8 cellular contexts compared by ENCODE assay signal in genomic region chr9:4983541-4984165, GRCh38. TPM values are rescaled to one million over a fixed set of nuclear protein-coding genes. Genes with fewer than 3 reads are reported as not detected.
DNase-seq lines count a peak whose midpoint lies in the region; ATAC-seq, FAIRE-seq and TF ChIP-seq lines count a peak whose summit lies in the region.

No MANE protein-coding gene starts in this region.

- no peak overlapping the region for H3K56ac ChIP-seq in H1 (replicated peaks; ENCODE audit: insufficient read length, low read depth, low read length)

- H2BK15ac ChIP-seq in H1 (ENCODE audit: low read length) = no peak overlapping the region

- H3K4me2 ChIP-seq in OCI-LY1 (ENCODE audit: low read length) (peak overlapping the region; percentile 92), H1 (ENCODE audit: insufficient read depth in 1 of 2, low read depth in 2 of 2, low read length in 2 of 2) (peak overlapping the region; percentile 62 to 99), trophoblast cell (ENCODE audit: low read length) (peak overlapping the region; percentile 61)

- H3K9me3 ChIP-seq in OCI-LY1 (ENCODE audit: low read length) (no peaks in the 10 kb centered on the region), H1 (ENCODE audit: insufficient read depth in 2 of 2, low read depth in 1 of 2, low read length in 1 of 2) (no peaks in the 10 kb centered on the region), trophoblast cell (ENCODE audit: insufficient read depth, low read depth, low read length) (no peaks in the 10 kb centered on the region)

- H3K27ac ChIP-seq in OCI-LY1 (ENCODE audit: low read depth, low read length, poor library complexity, severe bottlenecking) (no peak overlapping the region), H1 (ENCODE audit: low read depth, low read length) (no peak overlapping the region), trophoblast cell (ENCODE audit: low read depth, low read length) (no peak overlapping the region)

- DNase-seq in GM12864 (ENCODE audit: low read depth) = no peak
- DNase-seq in H1 (ENCODE audit: low read depth in 1 of 2, low spot score in 2 of 2) = no peak
- DNase-seq in trophoblast cell = peak; percentile 19 to 58
- no peak for DNase-seq in NCI-H526 treated with DMSO at 0.1 percent for 48 hours (lab: John Stamatoyannopoulos, UW)
- no peak for DNase-seq in AG20443 (ENCODE audit: low spot score)
- DNase-seq in stimulated activated naive CD4-positive, alpha-beta T cell (lab: John Stamatoyannopoulos, UW) = no peak

- H4K20me1 ChIP-seq in OCI-LY1 (ENCODE audit: insufficient read depth, low read length) = no peaks in the 10 kb centered on the region
- no peaks in the 10 kb centered on the region for H4K20me1 ChIP-seq in H1 (replicated peaks in 1 of 2; ENCODE audit: control insufficient read depth in 1 of 2, insufficient read depth in 2 of 2, low read length in 2 of 2)

- peaks cover 12% of the 10 kb centered on the region; the same call in 1 of the 2 replicates for H3K23me2 ChIP-seq in H1 (ENCODE audit: low read depth, low read length)

- H3K79me2 ChIP-seq in OCI-LY1 (ENCODE audit: insufficient read depth, low read length) = no peaks in the 10 kb centered on the region
- no peaks in the 10 kb centered on the region for H3K79me2 ChIP-seq in H1 (ENCODE audit: control insufficient read depth in 1 of 2, insufficient read depth in 2 of 2, low read length in 2 of 2)
- peaks cover 8% of the 10 kb centered on the region for H3K79me2 ChIP-seq in trophoblast cell (ENCODE audit: control insufficient read depth, insufficient read depth, low read length, poor library complexity)

- 78% methylated on average over 5 of the region's 5 CpGs; no CpG with 5 or more reads in 1 of the 2 experiments for WGBS in H1 (ENCODE audit: extremely low coverage in 1 of 2, insufficient coverage in 1 of 2, insufficient read length in 1 of 2, insufficient replicate concordance in 2 of 2, low coverage in 1 of 2, low lambda C conversion rate in 2 of 2, missing lambda C conversion rate in 1 of 2), 2 experiments
- WGBS in trophoblast cell (ENCODE audit: extremely low coverage, insufficient coverage, insufficient read length) = no CpG with 5 or more reads among the region's 5 CpGs

- H4K91ac ChIP-seq in H1 (replicated peaks; ENCODE audit: insufficient read length, low read length) (no peak overlapping the region), trophoblast cell (ENCODE audit: low read depth, low read length) (no peak overlapping the region)

- H3K23ac ChIP-seq in H1 (ENCODE audit: insufficient read length) (no peak overlapping the region), trophoblast cell (ENCODE audit: low read length) (no peak overlapping the region)

- CTCF ChIA-PET in H1 (lab: Charles Lee; ENCODE audit: partially characterized antibody) = interaction anchor here (1.2 to 2.2 kb wide), 4 partner anchors 11 to 241 kb away, joined by 3 to 7 read pairs (median 5); no protein-coding TSS in a partner anchor

- H3K4me1 ChIP-seq in OCI-LY1 (ENCODE audit: insufficient read depth, low read length, severe bottlenecking) = peaks cover 35% of the 10 kb centered on the region
- H3K4me1 ChIP-seq in H1 (replicated peaks in 1 of 4; ENCODE audit: control insufficient read depth in 3 of 4, insufficient read depth in 4 of 4, low read length in 3 of 4) = peaks cover 0 to 3% (median 1%) of the 10 kb centered on the region in 4 experiments; a peak in 2 of 7 replicates
- H3K4me1 ChIP-seq in trophoblast cell (ENCODE audit: control insufficient read depth in 1 of 2, insufficient read depth in 2 of 2, low read length in 2 of 2) = peaks cover 0 to 2% of the 10 kb centered on the region in 2 experiments

- H3K14ac ChIP-seq in H1 (ENCODE audit: insufficient read length) = no peak overlapping the region
- H3K14ac ChIP-seq in trophoblast cell (ENCODE audit: low read length) = no peak overlapping the region

- H2BK5ac ChIP-seq in H1 (ENCODE audit: low read depth, low read length) (no peak overlapping the region), trophoblast cell (ENCODE audit: low read depth, low read length, poor library complexity) (no peak overlapping the region)

- no peaks in the 10 kb centered on the region for H3K9me2 ChIP-seq in OCI-LY1 (ENCODE audit: low read depth, low read length)

- H3F3A ChIP-seq in OCI-LY1 (ENCODE audit: insufficient read depth, low read length) = no peaks in the 10 kb centered on the region

- no peak for TF ChIP-seq EP300 in H1 (IDR thresholded peaks at IDR 0.05; ENCODE audit: borderline replicate concordance in 1 of 2, low read depth in 2 of 2, low read length in 2 of 2)

- no peaks in the 10 kb centered on the region for H3K27me3 ChIP-seq in OCI-LY1 (ENCODE audit: insufficient read depth, low read length)
- H3K27me3 ChIP-seq in H1 (replicated peaks in 1 of 4; ENCODE audit: control insufficient read depth in 3 of 4, extremely low read depth in 1 of 4, insufficient read depth in 3 of 4, low read length in 3 of 4) = peaks cover 0 to 10% (median 4%) of the 10 kb centered on the region in 4 experiments; a peak in 3 of 7 replicates
- no peaks in the 10 kb centered on the region for H3K27me3 ChIP-seq in trophoblast cell (ENCODE audit: insufficient read depth, low read length)

- no peaks in the 10 kb centered on the region for H3K36me3 ChIP-seq in OCI-LY1 (ENCODE audit: insufficient read depth, low read length)
- no peaks in the 10 kb centered on the region for H3K36me3 ChIP-seq in H1 (ENCODE audit: control insufficient read depth in 2 of 4, insufficient read depth in 4 of 4, low read length in 3 of 4)
- no peaks in the 10 kb centered on the region for H3K36me3 ChIP-seq in trophoblast cell (ENCODE audit: control insufficient read depth in 1 of 2, insufficient read depth in 2 of 2, low read length in 2 of 2)

- H2BK20ac ChIP-seq in H1 (ENCODE audit: low read length) = no peak overlapping the region

- no peak overlapping the region for H2BK120ac ChIP-seq in H1 (replicated peaks; ENCODE audit: low read depth, low read length)
- no peak overlapping the region for H2BK120ac ChIP-seq in trophoblast cell (ENCODE audit: insufficient read depth, low read length, poor library complexity)

- no peak overlapping the region for H2AK5ac ChIP-seq in H1 (ENCODE audit: low read depth, low read length)
- H2AK5ac ChIP-seq in trophoblast cell (ENCODE audit: low read length) = no peak overlapping the region

- H3K9ac ChIP-seq in OCI-LY1 (ENCODE audit: low read length) (peak overlapping the region; percentile 69; the same call in 1 of the 2 replicates), H1 (replicated peaks in 1 of 4; ENCODE audit: extremely low read depth in 1 of 4, low read depth in 3 of 4, low read length in 3 of 4) (peak overlapping the region in 1 of 4 experiments; percentile 73; a peak in 2 of 7 replicates), trophoblast cell (ENCODE audit: low read length) (no peak overlapping the region)

- no peak for ATAC-seq in HG03460 (IDR thresholded peaks at IDR 0.05; ENCODE audit: unreplicated experiment)

- H3K4me3 ChIP-seq in GM12864 (ENCODE audit: low read depth, low read length) (peak overlapping the region; percentile 94), OCI-LY1 (ENCODE audit: low read depth, low read length, poor library complexity, severe bottlenecking) (peak overlapping the region; percentile 70), H1 (ENCODE audit: extremely low read depth in 1 of 4, insufficient read depth in 2 of 4, low read depth in 3 of 4, low read length in 4 of 4) (peak overlapping the region; percentile 50 to 83 (median 68); a peak in 7 of 8 replicates), trophoblast cell (ENCODE audit: low read depth, low read length) (no peak overlapping the region)

- no peak for TF ChIP-seq CTCF in GM12864 (IDR thresholded peaks at IDR 0.05; ENCODE audit: low read depth, low read length, missing control alignments)
- no peak for TF ChIP-seq CTCF in OCI-LY1 (IDR thresholded peaks at IDR 0.05; ENCODE audit: low read length)
- no peak for TF ChIP-seq CTCF in H1 (IDR thresholded peaks at IDR 0.05; ENCODE audit: control extremely low read depth in 1 of 3, insufficient read depth in 1 of 3, low read depth in 1 of 3, low read length in 3 of 3)

- no peak overlapping the region for H2BK12ac ChIP-seq in H1 (ENCODE audit: low read depth, low read length)
- H2BK12ac ChIP-seq in trophoblast cell (ENCODE audit: low read length) = no peak overlapping the region

- H2AFZ ChIP-seq in OCI-LY1 (ENCODE audit: low read length) = no peak overlapping the region
- H2AFZ ChIP-seq in H1 (ENCODE audit: low read length) = peak overlapping the region; percentile 76; the same call in 1 of the 2 replicates
- H2AFZ ChIP-seq in trophoblast cell (ENCODE audit: insufficient read depth, low read length, poor library complexity) = no peak overlapping the region

- no peak overlapping the region for H4K12ac ChIP-seq in trophoblast cell (ENCODE audit: low read depth, low read length)

- H4K5ac ChIP-seq in H1 (ENCODE audit: insufficient read length, low read depth, low read length) = no peak overlapping the region

- no peak for FAIRE-seq in H1 (lab: Jason Lieb, UNC)

- POLR2A ChIA-PET in H1 (lab: Charles Lee; ENCODE audit: partially characterized antibody) = no interaction called here

- no peak overlapping the region for H4K8ac ChIP-seq in H1 (ENCODE audit: extremely low read depth, insufficient read depth, low read length)
- no peak overlapping the region for H4K8ac ChIP-seq in trophoblast cell (ENCODE audit: low read depth, low read length)

- TF ChIP-seq POLR2A in H1 (IDR thresholded peaks at IDR 0.05; ENCODE audit: control extremely low read depth in 1 of 2, low read depth in 2 of 2, low read length in 2 of 2) = no peak

- H3K4ac ChIP-seq in H1 (replicated peaks; ENCODE audit: insufficient read length, low read depth, low read length) (no peak overlapping the region), trophoblast cell (ENCODE audit: low read depth, low read length) (no peak overlapping the region)

- H3K18ac ChIP-seq in H1 (ENCODE audit: extremely low read depth, low read length) (no peak overlapping the region), trophoblast cell (ENCODE audit: low read length) (no peak overlapping the region)

- H3K79me1 ChIP-seq in H1 (ENCODE audit: low read depth, low read length) = no peaks in the 10 kb centered on the region
- H3K79me1 ChIP-seq in trophoblast cell (ENCODE audit: low read length) = peaks cover 10% of the 10 kb centered on the region

- no peak for TF ChIP-seq RAD21 in H1 (IDR thresholded peaks at IDR 0.05 in 1 of 2, conservative IDR thresholded peaks at IDR 0.05 in 1 of 2; ENCODE audit: low read depth in 2 of 2, low read length in 2 of 2)

TF ChIP-seq in H1, 55 proteins besides CTCF, POLR2A, EP300 and RAD21 (continues in another document):
- TF ChIP-seq SRF (IDR thresholded peaks at IDR 0.05; ENCODE audit: low read depth, low read length) = no peak
- no peak for TF ChIP-seq SUZ12 (IDR thresholded peaks at IDR 0.05; ENCODE audit: low read length)

RNA-seq across cellular contexts. Expression of gene JAK2, which starts 1.4 kb away (rescaled TPM):
- 2.0 and 2.1 TPM in 2 replicates for total RNA-seq in H1 (2021; fragmentation: NEBNext Ultra II Directional; extraction: Animal tissue kit (Norgen Biotek cat#: 25700))
- polyA plus RNA-seq in H1 (2011; rRNA removed) = 0.50 and 0.55 TPM in 2 replicates
- polyA plus RNA-seq in H1 (2011; cell fraction: cytosol; rRNA removed) = 0.75 TPM
- polyA plus RNA-seq in H1 (2011; cell fraction: nucleus; rRNA removed) = 0.71 TPM
- polyA plus RNA-seq in H1 (2012, experiment 1 of 2) = 0.69 to 1.2 TPM (median 0.77 TPM) in 4 replicates
- not detected for polyA plus RNA-seq in H1 (2012, experiment 2 of 2)
- polyA plus RNA-seq in H1 (2013, experiment 1 of 2) = 1.5 TPM
- 1.2 TPM for polyA plus RNA-seq in H1 (2013, experiment 2 of 2)
- polyA minus RNA-seq in H1 (2011; rRNA and poly(A)+ RNA removed) = 2.6 and 4.1 TPM in 2 replicates
- 1.4 TPM for polyA minus RNA-seq in H1 (2011; cell fraction: cytosol; rRNA and poly(A)+ RNA removed)
- polyA minus RNA-seq in H1 (2011; cell fraction: nucleus; rRNA and poly(A)+ RNA removed) = 6.5 TPM
- polyA plus RNA-seq in trophoblast cell (2013) = 2.5 and 3.1 TPM in 2 replicates

Comparison
In these comparisons a context has a peak if more than half of its experiments do, and no peak if none do; other contexts are left out.
1. DNase-seq: peak in trophoblast cell (2 of 2); none in GM12864 (single experiment), H1 (0 of 2), NCI-H526 treated with DMSO at 0.1 percent for 48 hours (single experiment), AG20443 (single experiment) and stimulated activated naive CD4-positive, alpha-beta T cell (0 of 6).
2. Peak in every context shown above with its lines, with median percentiles within 50 percentile points of each other: H3K4me2 ChIP-seq.